ENCODE assay signal across 13 cellular contexts in the genomic region with DNA sequence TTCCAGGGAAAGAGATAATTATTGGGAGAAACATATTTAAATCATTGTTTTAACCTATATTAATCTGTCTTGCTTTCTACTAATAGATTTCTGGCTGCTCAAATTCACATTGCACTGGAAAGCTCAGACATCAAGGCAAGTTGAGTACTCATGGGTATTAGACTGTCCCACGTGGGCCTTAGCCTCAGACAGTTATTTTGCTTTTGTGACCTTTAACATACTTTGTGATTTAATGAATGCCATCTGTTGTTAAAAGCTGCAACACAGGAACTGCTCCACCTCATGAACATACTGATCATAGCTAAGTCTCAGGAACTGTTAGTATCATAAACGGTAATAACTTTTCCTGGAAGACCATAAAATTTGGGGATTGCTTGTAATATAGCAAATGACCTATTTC. TPM values are rescaled to one million over a fixed set of nuclear protein-coding genes. Genes with fewer than 3 reads are reported as not detected.
DNase-seq lines count a peak whose midpoint lies in the region; ATAC-seq and TF ChIP-seq lines count a peak whose summit lies in the region.
"Had no signal": no experiment of that assay in that cellular context is flagged by ENCODE, and none has a peak within 500 bp of the region (broad histone marks: within the 10 kb centered on the region; RNA-seq: fewer than 3 reads in every experiment).

No MANE protein-coding gene starts in this region.

- H3K36me3 Mint-ChIP-seq in endothelial cell (ENCODE audit: low read depth, unreplicated experiment) = no peaks in the 10 kb centered on the region
- peaks cover 24% of the 10 kb centered on the region for H3K36me3 Mint-ChIP-seq in mesothelial cell of epicardium

- ATAC-seq in GM21390 (IDR thresholded peaks at IDR 0.05; ENCODE audit: unreplicated experiment) (no peak), aorta (ENCODE audit: low FRiP score) (no peak)

- H3K27ac Mint-ChIP-seq in endothelial cell (ENCODE audit: unreplicated experiment) (peak overlapping the region; percentile 39), mesothelial cell of epicardium (peak overlapping the region; percentile 83)

- no peaks in the 10 kb centered on the region for H3K4me1 ChIP-seq in aorta (ENCODE audit: control insufficient read depth in 1 of 2, insufficient read depth in 2 of 2, low read length in 2 of 2)
- H3K4me1 ChIP-seq: colonic mucosa had no signal

- H3K4me1 Mint-ChIP-seq in endothelial cell (ENCODE audit: unreplicated experiment) (peaks cover 13% of the 10 kb centered on the region), mesothelial cell of epicardium (peaks cover 19% of the 10 kb centered on the region)

- H3K9me3 ChIP-seq in aorta (ENCODE audit: control insufficient read depth, low read length) = no peaks in the 10 kb centered on the region
- H3K9me3 ChIP-seq: colonic mucosa had no signal

- intact Hi-C loops in aorta (cut with DNase I) = no loop called here

- H3K4me3 ChIP-seq in AG10803 (ENCODE audit: low read length) (no peak overlapping the region), aorta (ENCODE audit: low read length in 2 of 2) (no peak overlapping the region)
- H3K4me3 ChIP-seq: colonic mucosa, GM12878 had no signal

- no peak overlapping the region for H3K4me3 Mint-ChIP-seq in endothelial cell (ENCODE audit: unreplicated experiment)
- no peak overlapping the region for H3K4me3 Mint-ChIP-seq in mesothelial cell of epicardium
- H3K4me3 Mint-ChIP-seq: CD4-positive, CD25-positive, alpha-beta regulatory T cell had no signal

- TF ChIP-seq CTCF in AG10803 (conservative IDR thresholded peaks at IDR 0.05; ENCODE audit: low read length) (no peak; the same call in 1 of the 2 replicates), endothelial cell (IDR thresholded peaks at IDR 0.05; ENCODE audit: unreplicated experiment) (no peak), mesothelial cell of epicardium (IDR thresholded peaks at IDR 0.05; ENCODE audit: unreplicated experiment) (no peak)

- peaks cover 2 to 6% of the 10 kb centered on the region in 2 donors for H3K36me3 ChIP-seq in aorta (ENCODE audit: control insufficient read depth in 1 of 2, insufficient read depth in 2 of 2, low read length in 1 of 2)
- H3K36me3 ChIP-seq: colonic mucosa had no signal

- H3K9me3 Mint-ChIP-seq in endothelial cell (ENCODE audit: unreplicated experiment) (no peaks in the 10 kb centered on the region), mesothelial cell of epicardium (no peaks in the 10 kb centered on the region)
- H3K9me3 Mint-ChIP-seq: CD4-positive, CD25-positive, alpha-beta regulatory T cell had no signal

- WGBS in aorta, 2 donors = 18 to 19% methylated on average over 2 of the region's 2 CpGs

- H3K27me3 Mint-ChIP-seq in endothelial cell (ENCODE audit: unreplicated experiment) (peaks cover 2% of the 10 kb centered on the region), mesothelial cell of epicardium (ENCODE audit: low read depth) (no peaks in the 10 kb centered on the region)
- H3K27me3 Mint-ChIP-seq: CD4-positive, CD25-positive, alpha-beta regulatory T cell had no signal

- no peak overlapping the region for H3K27ac ChIP-seq in aorta (ENCODE audit: low read depth in 1 of 2, low read length in 2 of 2)
- H3K27ac ChIP-seq: colonic mucosa had no signal

- DNase-seq in AG10803 (ENCODE audit: low read depth) (peak; percentile 95), NCI-H1694 (lab: John Stamatoyannopoulos, UW) (peak; percentile 11), endothelial cell (ENCODE audit: low spot score) (no peak), mesothelial cell of epicardium (ENCODE audit: low spot score in 2 of 2, unreplicated experiment in 2 of 2) (no peak), NCI-H526 (lab: John Stamatoyannopoulos, UW) (no peak), aorta (no peak), iPS-NIHi7 (ENCODE audit: extremely low spot score) (no peak)
- DNase-seq: colonic mucosa, nucleus accumbens, T-helper 9 cell had no signal

- H3K27me3 ChIP-seq in aorta (ENCODE audit: control insufficient read depth in 1 of 2, insufficient read depth in 2 of 2, low read length in 1 of 2) = no peaks in the 10 kb centered on the region
- H3K27me3 ChIP-seq: colonic mucosa had no signal

RNA-seq across cellular contexts. Expression of a gene that starts 2.7 kb away (rescaled TPM):
- total RNA-seq in endothelial cell (ENCODE audit: unreplicated experiment) (0.13 TPM), mesothelial cell of epicardium (0.05 TPM in 1 of 3 replicates, not detected in the others), aorta (not detected)
- polyA plus RNA-seq in aorta = 10 to 100 TPM in 1 of 2 donors, under 1 TPM in 1; 0.03 to 24.8 TPM
- total RNA-seq: CD4-positive, CD25-positive, alpha-beta regulatory T cell had no signal
- polyA plus RNA-seq: CD4-positive, CD25-positive, alpha-beta regulatory T cell had no signal

RNA-seq across cellular contexts. Expression of a gene that starts 36.5 kb away (rescaled TPM):
- total RNA-seq in endothelial cell (ENCODE audit: unreplicated experiment) = 27.2 TPM
- total RNA-seq in mesothelial cell of epicardium = 29.3 to 30.2 TPM (median 29.6 TPM) in 3 replicates
- total RNA-seq in aorta = 10 to 100 TPM; 12.2 to 17.9 TPM
- 1 to 10 TPM; 5.0 to 6.4 TPM for polyA plus RNA-seq in aorta

Comparison
In these comparisons a context has a peak if more than half of its experiments do, and no peak if none do; other contexts are left out.
1. DNase-seq: peak in AG10803 (single experiment) and NCI-H1694 (single experiment); none in endothelial cell (single experiment), mesothelial cell of epicardium (0 of 2), NCI-H526 (0 of 2), aorta (0 of 2) and iPS-NIHi7 (single experiment).